8 cellular contexts compared by ENCODE assay signal in genomic region chr16:56192644-56192960, GRCh38. TPM values are rescaled to one million over a fixed set of nuclear protein-coding genes. Genes with fewer than 3 reads are reported as not detected.
DNase-seq lines count a peak whose midpoint lies in the region; ATAC-seq, FAIRE-seq and TF ChIP-seq lines count a peak whose summit lies in the region.
"Had no signal": no experiment of that assay in that cellular context is flagged by ENCODE, and none has a peak within 500 bp of the region (broad histone marks: within the 10 kb centered on the region; RNA-seq: fewer than 3 reads in every experiment).

No MANE protein-coding gene starts in this region.

- no peak overlapping the region for H3K4ac ChIP-seq in H9 (ENCODE audit: low read depth, low read length)

- H3K79me1 ChIP-seq in H9 (ENCODE audit: insufficient read depth, low read depth, low read length, poor library complexity, severe bottlenecking) = no peaks in the 10 kb centered on the region

- H3K27ac Mint-ChIP-seq in H9 (no peak overlapping the region; a peak in 1 of 7 replicates), astrocyte (ENCODE audit: unreplicated experiment) (no peak overlapping the region), nephron progenitor cell (no peak overlapping the region), HFFc6 (no peak overlapping the region)

- H3K4me2 ChIP-seq in H9 (ENCODE audit: insufficient read depth, insufficient read length, low read length) (peak overlapping the region; percentile 94), astrocyte (ENCODE audit: low read length) (no peak overlapping the region)

- CTCF ChIA-PET in BJ (lab: Yijun Ruan, JAX) = interaction anchor here (1.4 kb wide), 1 partner anchor 102 kb away, joined by 4 read pairs; no protein-coding TSS in a partner anchor

- no peak overlapping the region for H2BK120ac ChIP-seq in H9 (ENCODE audit: low read depth, low read length, poor library complexity, severe bottlenecking)

- H3K9ac ChIP-seq in H9 (ENCODE audit: extremely low read depth, insufficient read length, low read length) (no peak overlapping the region), astrocyte (ENCODE audit: low read length) (no peak overlapping the region)

- H3T11ph ChIP-seq in H9 (ENCODE audit: low read length) = no peak overlapping the region

- no peaks in the 10 kb centered on the region for H4K20me1 ChIP-seq in H9 (ENCODE audit: control insufficient read depth, insufficient read depth, insufficient read length)
- no peaks in the 10 kb centered on the region for H4K20me1 ChIP-seq in astrocyte (ENCODE audit: insufficient read depth, low read length)

- peak overlapping the region; percentile 53 for H3K4me3 ChIP-seq in BJ (ENCODE audit: low read depth, low read length)
- no peak overlapping the region for H3K4me3 ChIP-seq in astrocyte (ENCODE audit: insufficient read depth, low read depth, low read length)
- H3K4me3 ChIP-seq in gastroesophageal sphincter = peak overlapping the region in 1 of 2 donors; percentile 71

- H3K23me2 ChIP-seq in H9 (ENCODE audit: insufficient read length, low read depth, low read length, poor library complexity, severe bottlenecking) = peaks cover 28% of the 10 kb centered on the region

- H2AFZ ChIP-seq in H9 (ENCODE audit: low read length) (no peak overlapping the region), astrocyte (ENCODE audit: low read depth, low read length) (no peak overlapping the region)

- H3K27me3 Mint-ChIP-seq in H9 (ENCODE audit: low read depth) (peaks cover 54% of the 10 kb centered on the region), astrocyte (ENCODE audit: low read depth, unreplicated experiment) (peaks cover 56% of the 10 kb centered on the region), nephron progenitor cell (ENCODE audit: low read depth, poor library complexity) (peaks cover 80% of the 10 kb centered on the region), HFFc6 (ENCODE audit: insufficient read depth) (peaks cover 52% of the 10 kb centered on the region)

- H2BK15ac ChIP-seq in H9 (ENCODE audit: low read depth, low read length) = no peak overlapping the region

- no peak for TF ChIP-seq EP300 in gastroesophageal sphincter (IDR thresholded peaks at IDR 0.05)

- peaks cover 14% of the 10 kb centered on the region for H3K27me3 ChIP-seq in BJ (ENCODE audit: control insufficient read depth, insufficient read depth, low read length)
- peaks cover 2% of the 10 kb centered on the region; the same call in 1 of the 2 replicates for H3K27me3 ChIP-seq in H9 (ENCODE audit: insufficient read depth, low read length)
- H3K27me3 ChIP-seq in astrocyte (ENCODE audit: insufficient read depth, low read length) = peaks cover 62% of the 10 kb centered on the region
- peaks cover 25% of the 10 kb centered on the region for H3K27me3 ChIP-seq in gastroesophageal sphincter

- H4K8ac ChIP-seq in H9 (replicated peaks; ENCODE audit: insufficient read length, low read depth, low read length) = no peak overlapping the region

- H4K5ac ChIP-seq in H9 (ENCODE audit: insufficient read length, low read depth, low read length) = no peak overlapping the region

- ATAC-seq in gastroesophageal sphincter = no peak
- no peak for ATAC-seq in HG03159 (IDR thresholded peaks at IDR 0.05; ENCODE audit: unreplicated experiment)

- no peak overlapping the region for H2BK5ac ChIP-seq in H9 (ENCODE audit: insufficient read length, low read length)

- no peaks in the 10 kb centered on the region for H3K36me3 ChIP-seq in BJ (ENCODE audit: control insufficient read depth, insufficient read depth, low read length)
- H3K36me3 ChIP-seq in astrocyte (ENCODE audit: insufficient read depth, low read length) = no peaks in the 10 kb centered on the region
- no peaks in the 10 kb centered on the region for H3K36me3 ChIP-seq in gastroesophageal sphincter

- no peak overlapping the region for H3K56ac ChIP-seq in H9 (ENCODE audit: insufficient read length, low read depth, low read length)

- H3K9me3 Mint-ChIP-seq in H9 (no peaks in the 10 kb centered on the region; a peak in 1 of 5 replicates), astrocyte (ENCODE audit: unreplicated experiment) (no peaks in the 10 kb centered on the region), nephron progenitor cell (no peaks in the 10 kb centered on the region), HFFc6 (no peaks in the 10 kb centered on the region)

- H2BK20ac ChIP-seq in H9 (ENCODE audit: low read depth, low read length, poor library complexity, severe bottlenecking) = no peak overlapping the region

- no peak overlapping the region for H4K91ac ChIP-seq in H9 (ENCODE audit: insufficient read length, low read depth, low read length)

- POLR2A ChIA-PET in BJ (lab: Charles Lee) = no interaction called here

- H3K27ac ChIP-seq in H9 (ENCODE audit: insufficient read length, low read depth, low read length) (no peak overlapping the region), astrocyte (ENCODE audit: low read depth, low read length) (no peak overlapping the region), gastroesophageal sphincter (no peak overlapping the region)

- H3K4me3 Mint-ChIP-seq in H9 (peak overlapping the region; percentile 78 to 85), astrocyte (ENCODE audit: unreplicated experiment) (peak overlapping the region; percentile 67), nephron progenitor cell (peak overlapping the region; percentile 64), HFFc6 (no peak overlapping the region)

- no peak overlapping the region for H3K23ac ChIP-seq in H9 (ENCODE audit: insufficient read length, low read depth, low read length)

- no peak overlapping the region for H2BK12ac ChIP-seq in H9 (ENCODE audit: insufficient read length, low read depth, low read length)

- no peak for FAIRE-seq in astrocyte (lab: Jason Lieb, UNC)

- H3K79me2 ChIP-seq in H9 (ENCODE audit: insufficient read depth, low read length) (no peaks in the 10 kb centered on the region), astrocyte (ENCODE audit: insufficient read depth, low read length) (no peaks in the 10 kb centered on the region)

- H3K4me1 ChIP-seq in H9 (ENCODE audit: insufficient read depth, low read length) = peaks cover 19% of the 10 kb centered on the region; the same call in 1 of the 2 replicates
- H3K4me1 ChIP-seq in astrocyte (ENCODE audit: insufficient read depth, low read length) = peaks cover 3% of the 10 kb centered on the region
- H3K4me1 ChIP-seq in gastroesophageal sphincter = peaks cover 0 to 56% (median 28%) of the 10 kb centered on the region in 3 donors

- H3K9me3 ChIP-seq in H9 (ENCODE audit: control insufficient read depth, low read depth, low read length) (no peaks in the 10 kb centered on the region), astrocyte (ENCODE audit: insufficient read depth, low read depth, low read length) (no peaks in the 10 kb centered on the region), gastroesophageal sphincter (no peaks in the 10 kb centered on the region)

- TF ChIP-seq CTCF in BJ (IDR thresholded peaks at IDR 0.05; ENCODE audit: insufficient read depth, low read depth, low read length) = no peak
- no peak for TF ChIP-seq CTCF in H9 (conservative IDR thresholded peaks at IDR 0.05)
- TF ChIP-seq CTCF in astrocyte (IDR thresholded peaks at IDR 0.05; ENCODE audit: insufficient read depth, low read depth, low read length) = no peak
- TF ChIP-seq CTCF in nephron progenitor cell (IDR thresholded peaks at IDR 0.05) = no peak
- TF ChIP-seq CTCF in gastroesophageal sphincter (IDR thresholded peaks at IDR 0.05) = no peak
- TF ChIP-seq CTCF in HFFc6 (IDR thresholded peaks at IDR 0.05) = no peak

- DNase-seq in BJ (ENCODE audit: low read depth) = no peak
- no peak for DNase-seq in H9
- no peak for DNase-seq in astrocyte (ENCODE audit: low read depth)
- DNase-seq in nephron progenitor cell = no peak
- no peak for DNase-seq in HFFc6
- DNase-seq: DMS79 treated with DMSO at 0.1 percent for 48 hours had no signal

- H3K4me1 Mint-ChIP-seq in H9 = peaks cover 40 to 55% of the 10 kb centered on the region in 2 experiments
- H3K4me1 Mint-ChIP-seq in astrocyte (ENCODE audit: low read depth, unreplicated experiment) = no peaks in the 10 kb centered on the region
- H3K4me1 Mint-ChIP-seq in nephron progenitor cell = peaks cover 33% of the 10 kb centered on the region
- H3K4me1 Mint-ChIP-seq in HFFc6 (ENCODE audit: low read depth) = no peaks in the 10 kb centered on the region

- H3K36me3 Mint-ChIP-seq in H9 (ENCODE audit: insufficient read depth in 1 of 3, low read depth in 3 of 3) = no peaks in the 10 kb centered on the region; a peak in 1 of 7 replicates
- H3K36me3 Mint-ChIP-seq in astrocyte (ENCODE audit: low read depth, unreplicated experiment) = no peaks in the 10 kb centered on the region
- no peaks in the 10 kb centered on the region for H3K36me3 Mint-ChIP-seq in nephron progenitor cell (ENCODE audit: low read depth)
- no peaks in the 10 kb centered on the region for H3K36me3 Mint-ChIP-seq in HFFc6 (ENCODE audit: low read depth)

- no peak overlapping the region for H3K14ac ChIP-seq in H9 (ENCODE audit: insufficient read depth, low read length)

- H3K18ac ChIP-seq in H9 (ENCODE audit: insufficient read length, low read depth, low read length) = no peak overlapping the region

- no peak for TF ChIP-seq POLR2A in gastroesophageal sphincter (IDR thresholded peaks at IDR 0.05)

- WGBS in H9 (ENCODE audit: extremely low coverage, insufficient read length, low lambda C conversion rate) = no CpG with 5 or more reads among the region's 5 CpGs
- 5 to 20% methylated on average over 5 of the region's 5 CpGs for WGBS in gastroesophageal sphincter (ENCODE audit: low coverage in 1 of 2), 2 donors

- no peak overlapping the region for H2AK5ac ChIP-seq in H9 (ENCODE audit: insufficient read length, low read length)

RNA-seq across cellular contexts. Expression of gene GNAO1, which starts 1.3 kb away (rescaled TPM):
- 6.2 and 10.8 TPM in 2 replicates for polyA plus RNA-seq in BJ (2011; rRNA removed)
- 12.9 and 29.2 TPM in 2 replicates for polyA minus RNA-seq in BJ (2011; rRNA and poly(A)+ RNA removed)
- total RNA-seq in H9 (2021) (16.9 and 17.0 TPM in 2 replicates), astrocyte (1.7 and 2.8 TPM in 2 replicates), gastroesophageal sphincter (10 to 100 TPM in 2 of 4 donors, 1 to 10 TPM in 2; 3.4 to 21.0 (median 11.0) TPM)
- total RNA-seq in HFFc6 (2021; fragmentation: NEBNext Ultra II Directional; extraction: Animal tissue kit (Norgen Biotek cat#: 25700)) = under 1 TPM in 5 of 6 experiments, not detected in 1; 0.07 to 0.48 (median 0.37) TPM
